Comparison of ENCODE assay signal across 1 cellular context in genomic region chr15:55267401-55268053, GRCh38.
TF ChIP-seq lines count a peak whose summit lies in the region.

No MANE protein-coding gene starts in this region.

TF ChIP-seq in WTC11, 78 proteins besides CTCF, POLR2A, EP300 and RAD21 (continued from another document):
- TF ChIP-seq, protein P1, sequence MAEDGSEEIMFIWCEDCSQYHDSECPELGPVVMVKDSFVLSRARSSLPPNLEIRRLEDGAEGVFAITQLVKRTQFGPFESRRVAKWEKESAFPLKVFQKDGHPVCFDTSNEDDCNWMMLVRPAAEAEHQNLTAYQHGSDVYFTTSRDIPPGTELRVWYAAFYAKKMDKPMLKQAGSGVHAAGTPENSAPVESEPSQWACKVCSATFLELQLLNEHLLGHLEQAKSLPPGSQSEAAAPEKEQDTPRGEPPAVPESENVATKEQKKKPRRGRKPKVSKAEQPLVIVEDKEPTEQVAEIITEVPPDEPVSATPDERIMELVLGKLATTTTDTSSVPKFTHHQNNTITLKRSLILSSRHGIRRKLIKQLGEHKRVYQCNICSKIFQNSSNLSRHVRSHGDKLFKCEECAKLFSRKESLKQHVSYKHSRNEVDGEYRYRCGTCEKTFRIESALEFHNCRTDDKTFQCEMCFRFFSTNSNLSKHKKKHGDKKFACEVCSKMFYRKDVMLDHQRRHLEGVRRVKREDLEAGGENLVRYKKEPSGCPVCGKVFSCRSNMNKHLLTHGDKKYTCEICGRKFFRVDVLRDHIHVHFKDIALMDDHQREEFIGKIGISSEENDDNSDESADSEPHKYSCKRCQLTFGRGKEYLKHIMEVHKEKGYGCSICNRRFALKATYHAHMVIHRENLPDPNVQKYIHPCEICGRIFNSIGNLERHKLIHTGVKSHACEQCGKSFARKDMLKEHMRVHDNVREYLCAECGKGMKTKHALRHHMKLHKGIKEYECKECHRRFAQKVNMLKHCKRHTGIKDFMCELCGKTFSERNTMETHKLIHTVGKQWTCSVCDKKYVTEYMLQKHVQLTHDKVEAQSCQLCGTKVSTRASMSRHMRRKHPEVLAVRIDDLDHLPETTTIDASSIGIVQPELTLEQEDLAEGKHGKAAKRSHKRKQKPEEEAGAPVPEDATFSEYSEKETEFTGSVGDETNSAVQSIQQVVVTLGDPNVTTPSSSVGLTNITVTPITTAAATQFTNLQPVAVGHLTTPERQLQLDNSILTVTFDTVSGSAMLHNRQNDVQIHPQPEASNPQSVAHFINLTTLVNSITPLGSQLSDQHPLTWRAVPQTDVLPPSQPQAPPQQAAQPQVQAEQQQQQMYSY (CRISPR knock-in tag; IDR thresholded peaks at IDR 0.05), result no peak
